Comparison of ENCODE assay signal across 9 cellular contexts in the genomic region with DNA sequence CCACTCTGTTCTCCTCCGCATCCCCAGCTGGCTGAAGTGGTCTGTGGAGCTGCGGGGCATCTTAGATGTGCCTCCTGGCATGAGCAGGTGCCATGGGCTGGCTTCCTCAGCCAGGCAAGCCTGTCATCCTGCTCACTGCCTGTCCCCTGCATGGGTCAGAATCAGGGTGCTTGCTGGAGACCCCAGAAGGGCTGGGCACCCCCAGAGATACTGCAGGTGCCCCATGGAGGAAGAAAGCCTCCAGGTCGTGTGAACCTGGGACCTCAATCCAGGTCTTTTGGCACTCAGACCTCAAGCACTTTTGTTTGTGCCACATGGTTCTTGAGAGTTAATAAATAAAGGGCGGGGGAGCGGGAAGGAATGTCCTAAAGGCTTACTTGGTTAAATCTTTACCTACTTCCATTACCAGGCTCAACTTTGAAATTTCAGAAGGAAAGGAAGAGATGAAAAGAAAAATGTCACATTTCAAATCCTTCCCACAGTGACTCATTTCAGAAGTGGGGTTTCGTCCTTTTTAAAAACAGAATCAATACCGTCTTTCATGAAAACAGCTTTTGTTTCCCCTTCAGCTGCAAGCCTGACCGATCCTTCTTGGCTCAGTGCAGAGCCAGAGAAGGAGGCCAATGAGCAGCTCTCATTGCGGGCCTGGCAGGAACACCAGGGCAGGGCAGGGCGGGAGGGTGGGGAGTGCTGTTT.
A peak's percentile ranks its signal among the peaks of the same experiment; 100 is the strongest.
DNase-seq lines count a peak whose midpoint lies in the region; ATAC-seq, FAIRE-seq and TF ChIP-seq lines count a peak whose summit lies in the region.
"Had no signal": no experiment of that assay in that cellular context is flagged by ENCODE, and none has a peak within 500 bp of the region (broad histone marks: within the 10 kb centered on the region; RNA-seq: fewer than 3 reads in every experiment).

No MANE protein-coding gene starts in this region.

- H3K4me1 Mint-ChIP-seq in activated naive CD4-positive, alpha-beta T cell treated with anti-CD3 and anti-CD28 coated beads, Interleukin-2, amount 10 ng/mL, durations not matched to agents 7 days and 5 days, result no peaks in the 10 kb centered on the region

- H3K27ac ChIP-seq in right cardiac atrium (ENCODE audit: low read length) (no peak overlapping the region), aorta (ENCODE audit: low read depth in 1 of 2, low read length in 2 of 2) (no peak overlapping the region)

- no peaks in the 10 kb centered on the region for H3K9me3 ChIP-seq in right cardiac atrium (ENCODE audit: control insufficient read depth, low read length)
- no peaks in the 10 kb centered on the region for H3K9me3 ChIP-seq in aorta (ENCODE audit: control insufficient read depth, low read length)

- H3K27me3 ChIP-seq in right cardiac atrium (ENCODE audit: control insufficient read depth, insufficient read depth), result no peaks in the 10 kb centered on the region
- H3K27me3 ChIP-seq in aorta (ENCODE audit: control insufficient read depth in 1 of 2, insufficient read depth in 2 of 2, low read length in 1 of 2), result no peaks in the 10 kb centered on the region

- DNase-seq in Caki2 (ENCODE audit: low read depth) (peak; percentile 52), right cardiac atrium (peak; percentile 57 to 78 (median 78)), aorta (no peak), CD1c-positive myeloid dendritic cell (ENCODE audit: extremely low spot score) (no peak), D721Med (ENCODE audit: insufficient read length, low spot score) (no peak)
- no peak for DNase-seq in activated naive CD4-positive, alpha-beta T cell treated with anti-CD3 and anti-CD28 coated beads, Interleukin-2, amount 10 ng/mL, durations not matched to agents 7 days and 5 days

- H3K36me3 Mint-ChIP-seq in activated naive CD4-positive, alpha-beta T cell treated with anti-CD3 and anti-CD28 coated beads, Interleukin-2, amount 10 ng/mL, durations not matched to agents 7 days and 5 days, result no peaks in the 10 kb centered on the region

- CTCF ChIA-PET in activated naive CD4-positive, alpha-beta T cell treated with anti-CD3 and anti-CD28 coated beads, Interleukin-2, amount 10 ng/mL, durations not matched to agents 7 days and 5 days (lab: Charles Lee), result interaction anchor here (0.7 to 1.7 kb wide), 3 partner anchors 70 to 126 kb away, joined by 3 to 4 read pairs (median 3); a partner anchor contains a TSS

- FAIRE-seq in D721Med (lab: Jason Lieb, UNC), result no peak
- FAIRE-seq: G401.6 had no signal

- H3K4me1 ChIP-seq in right cardiac atrium (ENCODE audit: control insufficient read depth, insufficient read depth, low read length), result no peaks in the 10 kb centered on the region
- no peaks in the 10 kb centered on the region for H3K4me1 ChIP-seq in aorta (ENCODE audit: control insufficient read depth in 1 of 2, insufficient read depth in 2 of 2, low read length in 2 of 2)

- H3K27ac Mint-ChIP-seq in activated naive CD4-positive, alpha-beta T cell treated with anti-CD3 and anti-CD28 coated beads, Interleukin-2, amount 10 ng/mL, durations not matched to agents 7 days and 5 days, result no peak overlapping the region

- 61% methylated on average over 10 of the region's 10 CpGs for WGBS in right cardiac atrium
- 43 to 46% methylated on average over 10 of the region's 10 CpGs for WGBS in aorta, 2 donors

- ATAC-seq in GM21390 (IDR thresholded peaks at IDR 0.05; ENCODE audit: unreplicated experiment) (peak; percentile 95), HG03565 (IDR thresholded peaks at IDR 0.05; ENCODE audit: unreplicated experiment) (peak; percentile 83), right cardiac atrium (peak; percentile 73 to 76), aorta (ENCODE audit: low FRiP score) (peak; percentile 56)

- H3K4me3 Mint-ChIP-seq in activated naive CD4-positive, alpha-beta T cell treated with anti-CD3 and anti-CD28 coated beads, Interleukin-2, amount 10 ng/mL, durations not matched to agents 7 days and 5 days, result no peak overlapping the region

- in situ Hi-C loops in Caki2 (cut with HindIII; ENCODE audit: low pct_unique_long_range_greater_than_20kb, low sequenced_read_pairs), result no loop called here

- TF ChIP-seq CTCF in D721Med (IDR thresholded peaks at IDR 0.05; ENCODE audit: insufficient read depth, missing control alignments), result no peak

- no peaks in the 10 kb centered on the region for H3K9me3 Mint-ChIP-seq in activated naive CD4-positive, alpha-beta T cell treated with anti-CD3 and anti-CD28 coated beads, Interleukin-2, amount 10 ng/mL, durations not matched to agents 7 days and 5 days

- intact Hi-C loops in right cardiac atrium (cut with DNase I), result loop anchor here in 1 of 4 donors (10.0 kb wide), 1 partner anchor 108 kb away; no protein-coding TSS in a partner anchor
- intact Hi-C loops in aorta (cut with DNase I), result loop anchor here in 1 of 2 donors (10.0 kb wide), 1 partner anchor 98 kb away; no protein-coding TSS in a partner anchor

- H3K27me3 Mint-ChIP-seq in activated naive CD4-positive, alpha-beta T cell treated with anti-CD3 and anti-CD28 coated beads, Interleukin-2, amount 10 ng/mL, durations not matched to agents 7 days and 5 days, result peaks cover 31% of the 10 kb centered on the region

- H3K36me3 ChIP-seq in aorta (ENCODE audit: control insufficient read depth in 1 of 2, insufficient read depth in 2 of 2, low read length in 1 of 2), result no peaks in the 10 kb centered on the region

- H3K4me3 ChIP-seq in right cardiac atrium (ENCODE audit: low read length) (no peak overlapping the region), aorta (ENCODE audit: low read length in 2 of 2) (no peak overlapping the region)

Comparison
In these comparisons a context has a peak if more than half of its experiments do, and no peak if none do; other contexts are left out.
1. DNase-seq: peak in Caki2 (single experiment) and right cardiac atrium (3 of 3); none in aorta (0 of 2), activated naive CD4-positive, alpha-beta T cell treated with anti-CD3 and anti-CD28 coated beads, Interleukin-2, amount 10 ng/mL, durations not matched to agents 7 days and 5 days (single experiment), CD1c-positive myeloid dendritic cell (single experiment) and D721Med (single experiment).
2. Peak in every context shown above with its lines, with median percentiles within 50 percentile points of each other: ATAC-seq.